Comparison of ENCODE assay signal across 2 cellular contexts in the genomic region with DNA sequence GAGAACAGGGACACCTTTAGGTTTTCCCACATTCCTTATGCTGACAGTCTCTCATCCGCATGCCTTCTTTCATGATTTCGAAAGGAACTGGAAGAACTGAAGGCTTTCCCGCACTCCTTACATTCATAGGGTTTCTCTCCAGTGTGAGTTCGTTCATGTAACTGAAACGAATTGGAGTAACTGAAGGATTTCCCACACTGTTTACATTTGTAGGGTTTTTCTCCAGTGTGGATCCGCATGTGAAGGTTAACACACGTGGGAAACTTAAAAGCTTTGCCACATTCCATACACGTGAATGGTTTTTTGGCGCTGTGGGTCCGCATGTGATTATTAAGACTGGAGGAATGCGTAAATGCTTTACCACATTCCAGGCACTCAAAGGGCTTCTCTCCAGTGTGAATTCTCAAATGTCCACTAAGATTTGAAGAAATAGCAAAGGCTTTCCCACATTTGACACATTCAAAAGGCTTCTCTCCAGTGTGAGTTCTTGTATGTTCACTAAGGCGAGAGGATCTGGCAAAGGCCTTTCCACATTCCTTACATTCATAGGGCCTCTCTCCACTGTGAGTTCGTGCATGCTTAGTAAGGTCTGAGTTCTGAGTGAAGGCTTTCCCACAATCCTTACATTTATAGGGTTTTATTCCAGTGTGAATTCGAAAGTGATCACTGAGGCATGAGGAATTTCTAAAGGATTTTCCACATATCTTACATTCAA.
TF ChIP-seq lines count a peak whose summit lies in the region.

No MANE protein-coding gene starts in this region.

TF ChIP-seq in GM23338, 12 proteins besides CTCF, POLR2A, EP300 and RAD21 (continued from another document):
- TF ChIP-seq, protein P1, sequence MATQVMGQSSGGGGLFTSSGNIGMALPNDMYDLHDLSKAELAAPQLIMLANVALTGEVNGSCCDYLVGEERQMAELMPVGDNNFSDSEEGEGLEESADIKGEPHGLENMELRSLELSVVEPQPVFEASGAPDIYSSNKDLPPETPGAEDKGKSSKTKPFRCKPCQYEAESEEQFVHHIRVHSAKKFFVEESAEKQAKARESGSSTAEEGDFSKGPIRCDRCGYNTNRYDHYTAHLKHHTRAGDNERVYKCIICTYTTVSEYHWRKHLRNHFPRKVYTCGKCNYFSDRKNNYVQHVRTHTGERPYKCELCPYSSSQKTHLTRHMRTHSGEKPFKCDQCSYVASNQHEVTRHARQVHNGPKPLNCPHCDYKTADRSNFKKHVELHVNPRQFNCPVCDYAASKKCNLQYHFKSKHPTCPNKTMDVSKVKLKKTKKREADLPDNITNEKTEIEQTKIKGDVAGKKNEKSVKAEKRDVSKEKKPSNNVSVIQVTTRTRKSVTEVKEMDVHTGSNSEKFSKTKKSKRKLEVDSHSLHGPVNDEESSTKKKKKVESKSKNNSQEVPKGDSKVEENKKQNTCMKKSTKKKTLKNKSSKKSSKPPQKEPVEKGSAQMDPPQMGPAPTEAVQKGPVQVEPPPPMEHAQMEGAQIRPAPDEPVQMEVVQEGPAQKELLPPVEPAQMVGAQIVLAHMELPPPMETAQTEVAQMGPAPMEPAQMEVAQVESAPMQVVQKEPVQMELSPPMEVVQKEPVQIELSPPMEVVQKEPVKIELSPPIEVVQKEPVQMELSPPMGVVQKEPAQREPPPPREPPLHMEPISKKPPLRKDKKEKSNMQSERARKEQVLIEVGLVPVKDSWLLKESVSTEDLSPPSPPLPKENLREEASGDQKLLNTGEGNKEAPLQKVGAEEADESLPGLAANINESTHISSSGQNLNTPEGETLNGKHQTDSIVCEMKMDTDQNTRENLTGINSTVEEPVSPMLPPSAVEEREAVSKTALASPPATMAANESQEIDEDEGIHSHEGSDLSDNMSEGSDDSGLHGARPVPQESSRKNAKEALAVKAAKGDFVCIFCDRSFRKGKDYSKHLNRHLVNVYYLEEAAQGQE (IDR thresholded peaks at IDR 0.05; ENCODE audit: unreplicated experiment): no peak
- TF ChIP-seq JUNB (IDR thresholded peaks at IDR 0.05; ENCODE audit: unreplicated experiment) (no peak), POLR2AphosphoS5 (IDR thresholded peaks at IDR 0.05; ENCODE audit: low read depth) (no peak), STAT1 (IDR thresholded peaks at IDR 0.05; ENCODE audit: unreplicated experiment) (no peak), NANOG (IDR thresholded peaks at IDR 0.05; ENCODE audit: borderline replicate concordance) (no peak), EZH2 (IDR thresholded peaks at IDR 0.05; ENCODE audit: low read depth, unreplicated experiment) (no peak), CREB1 (CRISPR knock-in tag; IDR thresholded peaks at IDR 0.05; ENCODE audit: low read depth) (no peak), EZH2phosphoT487 (IDR thresholded peaks at IDR 0.05; ENCODE audit: unreplicated experiment) (no peak), ZNF331 (CRISPR knock-in tag; IDR thresholded peaks at IDR 0.05; ENCODE audit: low read depth) (no peak)
- TF ChIP-seq, protein P2, sequence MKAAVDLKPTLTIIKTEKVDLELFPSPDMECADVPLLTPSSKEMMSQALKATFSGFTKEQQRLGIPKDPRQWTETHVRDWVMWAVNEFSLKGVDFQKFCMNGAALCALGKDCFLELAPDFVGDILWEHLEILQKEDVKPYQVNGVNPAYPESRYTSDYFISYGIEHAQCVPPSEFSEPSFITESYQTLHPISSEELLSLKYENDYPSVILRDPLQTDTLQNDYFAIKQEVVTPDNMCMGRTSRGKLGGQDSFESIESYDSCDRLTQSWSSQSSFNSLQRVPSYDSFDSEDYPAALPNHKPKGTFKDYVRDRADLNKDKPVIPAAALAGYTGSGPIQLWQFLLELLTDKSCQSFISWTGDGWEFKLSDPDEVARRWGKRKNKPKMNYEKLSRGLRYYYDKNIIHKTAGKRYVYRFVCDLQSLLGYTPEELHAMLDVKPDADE (IDR thresholded peaks at IDR 0.05): no peak

TF ChIP-seq in K562, 482 proteins besides CTCF, POLR2A, EP300 and RAD21 (continued from another document and continues in another):
- TF ChIP-seq CBX1 (IDR thresholded peaks at IDR 0.05; ENCODE audit: low read depth) (0 out of 2 replicates have a peak, but pooled peaks have one; percentile 25), ZNF41 (CRISPR knock-in tag; conservative IDR thresholded peaks at IDR 0.05) (no peak), NFE2 (IDR thresholded peaks at IDR 0.05; ENCODE audit: low read depth) (no peak), ZKSCAN8 (CRISPR knock-in tag; IDR thresholded peaks at IDR 0.05) (no peak), ZNF274 (IDR thresholded peaks at IDR 0.05; ENCODE audit: borderline replicate concordance, low read depth, low read length) (no peak), TEAD4 (IDR thresholded peaks at IDR 0.05; ENCODE audit: low read length) (peak; percentile 42; the same call in 1 of the 2 replicates), TEAD4 (CRISPR knock-in tag; IDR thresholded peaks at IDR 0.05; ENCODE audit: borderline replicate concordance) (no peak), ZNF75A (CRISPR knock-in tag; IDR thresholded peaks at IDR 0.05) (peak; percentile 98), DIDO1 (tag; IDR thresholded peaks at IDR 0.05; ENCODE audit: low read depth) (no peak), SMARCE1 (IDR thresholded peaks at IDR 0.05) (no peak), ZNF408 (CRISPR knock-in tag; IDR thresholded peaks at IDR 0.05; ENCODE audit: low read depth) (no peak), ZC3H11A (IDR thresholded peaks at IDR 0.05; ENCODE audit: low read depth, low read length) (no peak), CBX5 (IDR thresholded peaks at IDR 0.05; ENCODE audit: borderline replicate concordance, low read depth) (0 out of 2 replicates have a peak, but pooled peaks have one; percentile 7), HEY1 (CRISPR knock-in tag; IDR thresholded peaks at IDR 0.05; ENCODE audit: borderline replicate concordance) (no peak), ARNT (IDR thresholded peaks at IDR 0.05) (no peak), HDGF (IDR thresholded peaks at IDR 0.05) (no peak), SRF (CRISPR knock-in tag; IDR thresholded peaks at IDR 0.05) (no peak), CBX3 (IDR thresholded peaks at IDR 0.05; ENCODE audit: borderline replicate concordance in 1 of 2, low read length in 2 of 2) (peak in 1 of 2 experiments; percentile 85; a peak in 2 of 3 replicates), PPARD (CRISPR knock-in tag; IDR thresholded peaks at IDR 0.05) (no peak), HMGN3 (IDR thresholded peaks at IDR 0.05; ENCODE audit: borderline replicate concordance, extremely low read depth, insufficient read length, low read depth, low read length) (no peak), SRSF1 (IDR thresholded peaks at IDR 0.05; ENCODE audit: low read depth, low read length) (no peak), FOXJ3 (CRISPR knock-in tag; IDR thresholded peaks at IDR 0.05) (no peak), STAG1 (CRISPR knock-in tag; IDR thresholded peaks at IDR 0.05; ENCODE audit: borderline replicate concordance) (no peak), SIN3A (IDR thresholded peaks at IDR 0.05; ENCODE audit: borderline replicate concordance in 2 of 2, control insufficient read depth in 1 of 2, low read depth in 2 of 2, low read length in 2 of 2) (no peak), ETV5 (CRISPR knock-in tag; IDR thresholded peaks at IDR 0.05; ENCODE audit: low read depth) (no peak), RUNX1 (IDR thresholded peaks at IDR 0.05; ENCODE audit: low read depth) (no peak), ZEB2 (IDR thresholded peaks at IDR 0.05) (peak; percentile 25; the same call in 1 of the 2 replicates), MAFG (tag; conservative IDR thresholded peaks at IDR 0.05) (no peak), CHD4 (IDR thresholded peaks at IDR 0.05; ENCODE audit: insufficient read depth, insufficient replicate concordance, low read depth, low read length, poor library complexity, severe bottlenecking) (no peak), TGIF2 (CRISPR knock-in tag; IDR thresholded peaks at IDR 0.05) (no peak), PTTG1 (tag; IDR thresholded peaks at IDR 0.05; ENCODE audit: low read depth) (no peak), TRIM28 (IDR thresholded peaks at IDR 0.05) (peak; percentile 85; the same call in 1 of the 2 replicates), NCOA4 (IDR thresholded peaks at IDR 0.05; ENCODE audit: partially characterized antibody) (no peak), ATF7 (IDR thresholded peaks at IDR 0.05) (no peak), ZNF239 (CRISPR knock-in tag; IDR thresholded peaks at IDR 0.05) (no peak), MTF1 (CRISPR knock-in tag; IDR thresholded peaks at IDR 0.05; ENCODE audit: borderline replicate concordance) (no peak), DACH1 (IDR thresholded peaks at IDR 0.05; ENCODE audit: partially characterized antibody) (no peak), YBX1 (IDR thresholded peaks at IDR 0.05) (no peak)
- TF ChIP-seq, protein P3, sequence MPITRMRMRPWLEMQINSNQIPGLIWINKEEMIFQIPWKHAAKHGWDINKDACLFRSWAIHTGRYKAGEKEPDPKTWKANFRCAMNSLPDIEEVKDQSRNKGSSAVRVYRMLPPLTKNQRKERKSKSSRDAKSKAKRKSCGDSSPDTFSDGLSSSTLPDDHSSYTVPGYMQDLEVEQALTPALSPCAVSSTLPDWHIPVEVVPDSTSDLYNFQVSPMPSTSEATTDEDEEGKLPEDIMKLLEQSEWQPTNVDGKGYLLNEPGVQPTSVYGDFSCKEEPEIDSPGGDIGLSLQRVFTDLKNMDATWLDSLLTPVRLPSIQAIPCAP (CRISPR knock-in tag; IDR thresholded peaks at IDR 0.05; ENCODE audit: borderline replicate concordance): no peak
- TF ChIP-seq, protein P4, sequence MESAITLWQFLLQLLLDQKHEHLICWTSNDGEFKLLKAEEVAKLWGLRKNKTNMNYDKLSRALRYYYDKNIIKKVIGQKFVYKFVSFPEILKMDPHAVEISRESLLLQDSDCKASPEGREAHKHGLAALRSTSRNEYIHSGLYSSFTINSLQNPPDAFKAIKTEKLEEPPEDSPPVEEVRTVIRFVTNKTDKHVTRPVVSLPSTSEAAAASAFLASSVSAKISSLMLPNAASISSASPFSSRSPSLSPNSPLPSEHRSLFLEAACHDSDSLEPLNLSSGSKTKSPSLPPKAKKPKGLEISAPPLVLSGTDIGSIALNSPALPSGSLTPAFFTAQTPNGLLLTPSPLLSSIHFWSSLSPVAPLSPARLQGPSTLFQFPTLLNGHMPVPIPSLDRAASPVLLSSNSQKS (CRISPR knock-in tag; IDR thresholded peaks at IDR 0.05): no peak
- TF ChIP-seq, protein P5, sequence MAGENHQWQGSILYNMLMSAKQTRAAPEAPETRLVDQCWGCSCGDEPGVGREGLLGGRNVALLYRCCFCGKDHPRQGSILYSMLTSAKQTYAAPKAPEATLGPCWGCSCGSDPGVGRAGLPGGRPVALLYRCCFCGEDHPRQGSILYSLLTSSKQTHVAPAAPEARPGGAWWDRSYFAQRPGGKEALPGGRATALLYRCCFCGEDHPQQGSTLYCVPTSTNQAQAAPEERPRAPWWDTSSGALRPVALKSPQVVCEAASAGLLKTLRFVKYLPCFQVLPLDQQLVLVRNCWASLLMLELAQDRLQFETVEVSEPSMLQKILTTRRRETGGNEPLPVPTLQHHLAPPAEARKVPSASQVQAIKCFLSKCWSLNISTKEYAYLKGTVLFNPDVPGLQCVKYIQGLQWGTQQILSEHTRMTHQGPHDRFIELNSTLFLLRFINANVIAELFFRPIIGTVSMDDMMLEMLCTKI (IDR thresholded peaks at IDR 0.05; ENCODE audit: partially characterized antibody): no peak
- TF ChIP-seq, protein P6, sequence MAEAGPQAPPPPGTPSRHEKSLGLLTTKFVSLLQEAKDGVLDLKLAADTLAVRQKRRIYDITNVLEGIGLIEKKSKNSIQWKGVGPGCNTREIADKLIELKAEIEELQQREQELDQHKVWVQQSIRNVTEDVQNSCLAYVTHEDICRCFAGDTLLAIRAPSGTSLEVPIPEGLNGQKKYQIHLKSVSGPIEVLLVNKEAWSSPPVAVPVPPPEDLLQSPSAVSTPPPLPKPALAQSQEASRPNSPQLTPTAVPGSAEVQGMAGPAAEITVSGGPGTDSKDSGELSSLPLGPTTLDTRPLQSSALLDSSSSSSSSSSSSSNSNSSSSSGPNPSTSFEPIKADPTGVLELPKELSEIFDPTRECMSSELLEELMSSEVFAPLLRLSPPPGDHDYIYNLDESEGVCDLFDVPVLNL (CRISPR knock-in tag; IDR thresholded peaks at IDR 0.05; ENCODE audit: low read depth): no peak
- TF ChIP-seq, protein P7, sequence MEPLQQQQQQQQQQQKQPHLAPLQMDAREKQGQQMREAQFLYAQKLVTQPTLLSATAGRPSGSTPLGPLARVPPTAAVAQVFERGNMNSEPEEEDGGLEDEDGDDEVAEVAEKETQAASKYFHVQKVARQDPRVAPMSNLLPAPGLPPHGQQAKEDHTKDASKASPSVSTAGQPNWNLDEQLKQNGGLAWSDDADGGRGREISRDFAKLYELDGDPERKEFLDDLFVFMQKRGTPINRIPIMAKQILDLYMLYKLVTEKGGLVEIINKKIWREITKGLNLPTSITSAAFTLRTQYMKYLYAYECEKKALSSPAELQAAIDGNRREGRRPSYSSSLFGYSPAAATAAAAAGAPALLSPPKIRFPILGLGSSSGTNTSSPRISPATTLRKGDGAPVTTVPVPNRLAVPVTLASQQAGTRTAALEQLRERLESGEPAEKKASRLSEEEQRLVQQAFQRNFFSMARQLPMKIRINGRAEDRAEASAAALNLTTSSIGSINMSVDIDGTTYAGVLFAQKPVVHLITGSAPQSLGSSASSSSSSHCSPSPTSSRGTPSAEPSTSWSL (CRISPR knock-in tag; IDR thresholded peaks at IDR 0.05; ENCODE audit: borderline replicate concordance): no peak
- TF ChIP-seq, protein P8, sequence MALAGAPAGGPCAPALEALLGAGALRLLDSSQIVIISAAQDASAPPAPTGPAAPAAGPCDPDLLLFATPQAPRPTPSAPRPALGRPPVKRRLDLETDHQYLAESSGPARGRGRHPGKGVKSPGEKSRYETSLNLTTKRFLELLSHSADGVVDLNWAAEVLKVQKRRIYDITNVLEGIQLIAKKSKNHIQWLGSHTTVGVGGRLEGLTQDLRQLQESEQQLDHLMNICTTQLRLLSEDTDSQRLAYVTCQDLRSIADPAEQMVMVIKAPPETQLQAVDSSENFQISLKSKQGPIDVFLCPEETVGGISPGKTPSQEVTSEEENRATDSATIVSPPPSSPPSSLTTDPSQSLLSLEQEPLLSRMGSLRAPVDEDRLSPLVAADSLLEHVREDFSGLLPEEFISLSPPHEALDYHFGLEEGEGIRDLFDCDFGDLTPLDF (CRISPR knock-in tag; IDR thresholded peaks at IDR 0.05): no peak
- TF ChIP-seq, protein P9, sequence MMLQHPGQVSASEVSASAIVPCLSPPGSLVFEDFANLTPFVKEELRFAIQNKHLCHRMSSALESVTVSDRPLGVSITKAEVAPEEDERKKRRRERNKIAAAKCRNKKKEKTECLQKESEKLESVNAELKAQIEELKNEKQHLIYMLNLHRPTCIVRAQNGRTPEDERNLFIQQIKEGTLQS (IDR thresholded peaks at IDR 0.05): no peak
- TF ChIP-seq, protein P9 (CRISPR knock-in tag; conservative IDR thresholded peaks at IDR 0.05): no peak
- TF ChIP-seq, protein P10, sequence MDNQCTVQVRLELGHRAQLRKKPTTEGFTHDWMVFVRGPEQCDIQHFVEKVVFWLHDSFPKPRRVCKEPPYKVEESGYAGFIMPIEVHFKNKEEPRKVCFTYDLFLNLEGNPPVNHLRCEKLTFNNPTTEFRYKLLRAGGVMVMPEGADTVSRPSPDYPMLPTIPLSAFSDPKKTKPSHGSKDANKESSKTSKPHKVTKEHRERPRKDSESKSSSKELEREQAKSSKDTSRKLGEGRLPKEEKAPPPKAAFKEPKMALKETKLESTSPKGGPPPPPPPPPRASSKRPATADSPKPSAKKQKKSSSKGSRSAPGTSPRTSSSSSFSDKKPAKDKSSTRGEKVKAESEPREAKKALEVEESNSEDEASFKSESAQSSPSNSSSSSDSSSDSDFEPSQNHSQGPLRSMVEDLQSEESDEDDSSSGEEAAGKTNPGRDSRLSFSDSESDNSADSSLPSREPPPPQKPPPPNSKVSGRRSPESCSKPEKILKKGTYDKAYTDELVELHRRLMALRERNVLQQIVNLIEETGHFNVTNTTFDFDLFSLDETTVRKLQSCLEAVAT (IDR thresholded peaks at IDR 0.05): 0 out of 4 replicates have a peak, but pooled peaks of 1 of the 2 experiments have one; percentile 22
